In the genomic region with DNA sequence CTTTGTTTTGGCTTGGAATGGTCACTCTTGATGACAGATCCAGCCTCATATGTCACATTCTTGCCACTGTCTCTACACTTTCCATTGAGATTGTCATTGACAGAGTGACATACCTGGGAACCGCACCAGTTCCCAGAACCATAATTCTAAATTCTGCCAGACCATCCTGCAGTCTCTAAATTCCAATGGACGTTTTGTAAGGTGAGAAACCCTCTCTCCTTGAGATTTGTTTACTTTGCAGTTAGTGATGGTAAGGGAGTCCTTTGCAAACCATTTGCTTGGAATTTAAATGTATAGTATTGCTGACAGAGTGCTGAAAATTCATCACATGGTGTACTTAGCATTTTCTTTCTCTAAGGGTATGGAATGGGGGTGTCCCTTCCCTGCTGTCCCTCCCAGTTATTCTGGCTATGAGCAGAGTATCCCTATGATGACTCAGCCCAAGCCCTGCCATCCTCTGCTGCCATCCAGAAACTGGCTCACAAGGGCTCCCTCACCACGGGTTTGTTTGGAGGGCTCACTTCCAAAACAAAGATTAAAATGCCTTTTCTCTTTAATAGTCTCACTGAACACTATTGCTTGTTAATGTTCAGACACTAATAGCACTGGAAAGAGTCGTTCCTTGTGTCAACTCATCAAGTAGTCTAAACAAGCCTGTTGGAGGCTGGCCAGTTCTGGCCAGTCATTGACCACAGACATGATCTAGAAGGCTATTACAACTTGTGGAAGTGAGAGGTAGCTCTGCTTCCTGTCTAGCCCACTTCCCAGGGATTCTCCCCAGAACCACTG, we compare ENCODE assay signal across 10 cellular contexts.
DNase-seq lines count a peak whose midpoint lies in the region; ATAC-seq and TF ChIP-seq lines count a peak whose summit lies in the region.
"Had no signal": no experiment of that assay in that cellular context is flagged by ENCODE, and none has a peak within 500 bp of the region (broad histone marks: within the 10 kb centered on the region; RNA-seq: fewer than 3 reads in every experiment).

No MANE protein-coding gene starts in this region.

- 17 to 23% methylated on average over 4 of the region's 4 CpGs for WGBS in body of pancreas, 2 donors
- 28% methylated on average over 4 of the region's 4 CpGs for WGBS in liver

- peak; percentile 71 for ATAC-seq in body of pancreas
- no peak for ATAC-seq in GM21390 (IDR thresholded peaks at IDR 0.05; ENCODE audit: unreplicated experiment)
- no peak for ATAC-seq in HG02884 (IDR thresholded peaks at IDR 0.05; ENCODE audit: unreplicated experiment)
- ATAC-seq: activated T-cell treated with anti-CD3 and anti-CD28 coated beads, Interleukin-2, amount 50 U/mL, for 4 hours had no signal

- TF ChIP-seq POLR2A in body of pancreas (IDR thresholded peaks at IDR 0.05), result no peak

- H3K4me1 ChIP-seq in body of pancreas, result peaks cover 8% of the 10 kb centered on the region
- peaks cover 0 to 2% (median under 1%) of the 10 kb centered on the region in 4 donors for H3K4me1 ChIP-seq in liver (ENCODE audit: control insufficient read depth in 4 of 4, insufficient read depth in 4 of 4, low read length in 3 of 4)

- no peak overlapping the region for H3K9ac ChIP-seq in liver (ENCODE audit: low read depth in 1 of 2, low read length in 2 of 2)

- H3K36me3 ChIP-seq in body of pancreas (replicated peaks in 1 of 2; ENCODE audit: insufficient read depth in 1 of 2, low read depth in 2 of 2) (no peaks in the 10 kb centered on the region), liver (ENCODE audit: control insufficient read depth in 4 of 4, insufficient read depth in 3 of 4, low read depth in 1 of 4, low read length in 3 of 4) (no peaks in the 10 kb centered on the region)

- TF ChIP-seq RAD21 in liver (IDR thresholded peaks at IDR 0.05), result peak in 1 of 2 donors; percentile 12

- no peaks in the 10 kb centered on the region for H3K27me3 ChIP-seq in body of pancreas
- peaks cover 0 to 3% (median 0%) of the 10 kb centered on the region in 4 donors for H3K27me3 ChIP-seq in liver (ENCODE audit: control insufficient read depth in 4 of 4, insufficient read depth in 4 of 4, low read length in 3 of 4)

- in situ Hi-C loops in ACHN (cut with HindIII; ENCODE audit: low pct_ligation_motif_present, low pct_unique_long_range_greater_than_20kb, low sequenced_read_pairs), result no loop called here

- no peak for TF ChIP-seq CTCF in body of pancreas (IDR thresholded peaks at IDR 0.05)
- no peak for TF ChIP-seq CTCF in liver (IDR thresholded peaks at IDR 0.05; ENCODE audit: low read depth, low read length, missing input control)

- no peak overlapping the region for H3K4me3 ChIP-seq in body of pancreas
- H3K4me3 ChIP-seq in liver (ENCODE audit: low read depth in 1 of 3, low read length in 3 of 3), result no peak overlapping the region

- no peak overlapping the region for H3K27ac ChIP-seq in body of pancreas
- H3K27ac ChIP-seq in liver (ENCODE audit: low read depth in 1 of 2, low read length in 2 of 2), result no peak overlapping the region

- intact Hi-C loops in body of pancreas (cut with DNase I), result no loop called here

- H3K9me3 ChIP-seq in body of pancreas (no peaks in the 10 kb centered on the region), liver (ENCODE audit: control insufficient read depth in 4 of 4, low read length in 3 of 4) (no peaks in the 10 kb centered on the region)

- DNase-seq in ACHN (peak; percentile 100), HT-29 (ENCODE audit: low spot score) (peak; percentile 95), body of pancreas (peak; percentile 50 to 81 (median 78)), 8988T (no peak), epidermal melanocyte (ENCODE audit: insufficient read length, low spot score) (no peak)
- DNase-seq: activated T-cell treated with anti-CD3 and anti-CD28 coated beads, Interleukin-2, amount 50 U/mL, for 4 hours; NCI-H345 had no signal

TF ChIP-seq in liver, 16 proteins besides CTCF, POLR2A, EP300 and RAD21:
- peak in 1 of 2 donors; percentile 23 for TF ChIP-seq JUND (IDR thresholded peaks at IDR 0.05)
- no peak for TF ChIP-seq YY1 (IDR thresholded peaks at IDR 0.05)
- TF ChIP-seq FOXA1 (IDR thresholded peaks at IDR 0.05), result peak; percentile 13
- TF ChIP-seq EGR1 (IDR thresholded peaks at IDR 0.05; ENCODE audit: low read depth in 2 of 2), result no peak
- TF ChIP-seq SP1 (IDR thresholded peaks at IDR 0.05), result no peak
- TF ChIP-seq REST (IDR thresholded peaks at IDR 0.05), result peak; percentile 31
- peak; percentile 22 for TF ChIP-seq FOXA2 (IDR thresholded peaks at IDR 0.05)
- TF ChIP-seq, protein P1, sequence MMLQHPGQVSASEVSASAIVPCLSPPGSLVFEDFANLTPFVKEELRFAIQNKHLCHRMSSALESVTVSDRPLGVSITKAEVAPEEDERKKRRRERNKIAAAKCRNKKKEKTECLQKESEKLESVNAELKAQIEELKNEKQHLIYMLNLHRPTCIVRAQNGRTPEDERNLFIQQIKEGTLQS (IDR thresholded peaks at IDR 0.05), result no peak
- peak in 1 of 2 donors; percentile 22 for TF ChIP-seq HNF4A (conservative IDR thresholded peaks at IDR 0.05)
- TF ChIP-seq, protein P2, sequence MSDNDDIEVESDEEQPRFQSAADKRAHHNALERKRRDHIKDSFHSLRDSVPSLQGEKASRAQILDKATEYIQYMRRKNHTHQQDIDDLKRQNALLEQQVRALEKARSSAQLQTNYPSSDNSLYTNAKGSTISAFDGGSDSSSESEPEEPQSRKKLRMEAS (IDR thresholded peaks at IDR 0.05), result no peak
- TF ChIP-seq GABPA (IDR thresholded peaks at IDR 0.05 in 1 of 2, conservative IDR thresholded peaks at IDR 0.05 in 1 of 2), result no peak
- TF ChIP-seq HNF4G (IDR thresholded peaks at IDR 0.05), result no peak
- no peak for TF ChIP-seq TAF1 (conservative IDR thresholded peaks at IDR 0.05)
- TF ChIP-seq, protein P3, sequence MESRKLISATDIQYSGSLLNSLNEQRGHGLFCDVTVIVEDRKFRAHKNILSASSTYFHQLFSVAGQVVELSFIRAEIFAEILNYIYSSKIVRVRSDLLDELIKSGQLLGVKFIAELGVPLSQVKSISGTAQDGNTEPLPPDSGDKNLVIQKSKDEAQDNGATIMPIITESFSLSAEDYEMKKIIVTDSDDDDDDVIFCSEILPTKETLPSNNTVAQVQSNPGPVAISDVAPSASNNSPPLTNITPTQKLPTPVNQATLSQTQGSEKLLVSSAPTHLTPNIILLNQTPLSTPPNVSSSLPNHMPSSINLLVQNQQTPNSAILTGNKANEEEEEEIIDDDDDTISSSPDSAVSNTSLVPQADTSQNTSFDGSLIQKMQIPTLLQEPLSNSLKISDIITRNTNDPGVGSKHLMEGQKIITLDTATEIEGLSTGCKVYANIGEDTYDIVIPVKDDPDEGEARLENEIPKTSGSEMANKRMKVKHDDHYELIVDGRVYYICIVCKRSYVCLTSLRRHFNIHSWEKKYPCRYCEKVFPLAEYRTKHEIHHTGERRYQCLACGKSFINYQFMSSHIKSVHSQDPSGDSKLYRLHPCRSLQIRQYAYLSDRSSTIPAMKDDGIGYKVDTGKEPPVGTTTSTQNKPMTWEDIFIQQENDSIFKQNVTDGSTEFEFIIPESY (IDR thresholded peaks at IDR 0.05), result no peak
- no peak for TF ChIP-seq NR2F2 (IDR thresholded peaks at IDR 0.05)
- TF ChIP-seq RXRA (IDR thresholded peaks at IDR 0.05), result peak in 1 of 2 donors; percentile 36

Comparison
In these comparisons a context has a peak if more than half of its experiments do, and no peak if none do; other contexts are left out.
1. DNase-seq: peak in ACHN (single experiment), HT-29 (single experiment) and body of pancreas (4 of 4); none in 8988T (single experiment) and epidermal melanocyte (single experiment).